ENCODE assay signal across 11 cellular contexts in the genomic region with DNA sequence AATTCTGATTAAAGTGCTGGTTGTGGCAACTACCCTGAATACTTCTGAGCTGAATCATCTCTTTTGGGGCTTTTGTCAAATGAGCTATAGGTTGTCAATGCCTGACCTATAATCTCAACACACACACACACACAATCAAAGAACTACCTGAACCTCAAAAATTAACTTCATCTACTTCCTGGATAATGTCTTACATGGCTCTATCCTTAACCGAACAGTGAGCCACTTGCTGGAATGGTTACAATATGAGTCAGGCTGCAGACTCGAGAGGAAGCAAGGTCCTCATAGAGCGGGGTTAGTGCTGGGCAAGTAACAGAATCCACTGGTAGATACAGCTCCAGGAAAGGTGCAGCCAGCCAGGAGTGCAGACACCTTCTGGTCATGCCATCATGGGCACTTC.
DNase-seq lines count a peak whose midpoint lies in the region; ATAC-seq and TF ChIP-seq lines count a peak whose summit lies in the region.
"Had no signal": no experiment of that assay in that cellular context is flagged by ENCODE, and none has a peak within 500 bp of the region (broad histone marks: within the 10 kb centered on the region; RNA-seq: fewer than 3 reads in every experiment).

No MANE protein-coding gene starts in this region.

- H3K4me3 ChIP-seq in AG04450 (ENCODE audit: low read depth, low read length) (no peak overlapping the region), IMR-90 (ENCODE audit: insufficient read depth, low read depth, low read length) (no peak overlapping the region), colonic mucosa (no peak overlapping the region), mesodermal cell (ENCODE audit: extremely low read depth, insufficient read depth, low read length, poor library complexity, severe bottlenecking) (no peak overlapping the region), neuronal stem cell (ENCODE audit: low read length in 2 of 2) (no peak overlapping the region)

- H3K27me3 ChIP-seq in AG04450 (ENCODE audit: control insufficient read depth, insufficient read depth, low read length) (no peaks in the 10 kb centered on the region), IMR-90 (ENCODE audit: control insufficient read depth, insufficient read depth, low read length) (no peaks in the 10 kb centered on the region), colonic mucosa (no peaks in the 10 kb centered on the region), neuronal stem cell (ENCODE audit: control insufficient read depth in 3 of 3, insufficient read depth in 3 of 3, low read depth in 1 of 3, low read length in 3 of 3) (no peaks in the 10 kb centered on the region)

- BruUV-seq in IMR-90 (replicated peaks; lab: Mats Ljungman, UMichigan): no TSS peak

- peaks cover 10% of the 10 kb centered on the region; the same call in 1 of the 2 replicates for H4K20me1 ChIP-seq in IMR-90 (ENCODE audit: insufficient read depth, low read length)

- no peak overlapping the region for H2AFZ ChIP-seq in IMR-90 (replicated peaks; ENCODE audit: low read length, poor library complexity)
- H2AFZ ChIP-seq in neuronal stem cell (ENCODE audit: low read length): no peak overlapping the region

- H2BK15ac ChIP-seq in IMR-90 (ENCODE audit: low read depth, low read length) (peak overlapping the region; percentile 90; the same call in 2 of the 3 replicates), neuronal stem cell (ENCODE audit: low read length) (no peak overlapping the region)

- no peak for DNase-seq in AG04450 (ENCODE audit: low read depth, low spot score)
- DNase-seq in IMR-90: peak; percentile 89
- DNase-seq in colonic mucosa: no peak
- DNase-seq in neuronal stem cell (ENCODE audit: low spot score): no peak
- DNase-seq in activated naive CD4-positive, alpha-beta T cell treated with anti-CD3 and anti-CD28 coated beads, Interleukin-2, amount 50 U/mL, for 72 hours (ENCODE audit: low spot score in 2 of 2): no peak
- DNase-seq in NCI-H187 treated with DMSO at 0.1 percent for 48 hours (lab: John Stamatoyannopoulos, UW): no peak
- DNase-seq: activated CD4-positive, alpha-beta memory T cell treated with anti-CD3 and anti-CD28 coated beads, Interleukin-2, amount 10 ng/mL, durations not matched to agents 7 days and 5 days; foreskin melanocyte had no signal

- peak; percentile 82 for ATAC-seq in IMR-90 (ENCODE audit: low read depth)
- ATAC-seq in activated naive CD4-positive, alpha-beta T cell treated with anti-CD3 and anti-CD28 coated beads, Interleukin-2, amount 50 U/mL, for 72 hours: no peak
- no peak for ATAC-seq in GM19452 (IDR thresholded peaks at IDR 0.05; ENCODE audit: unreplicated experiment)

- in situ Hi-C loops in IMR-90 (cut with MboI; ENCODE audit: low sequenced_read_pairs): no loop called here

- dilution Hi-C loops in IMR-90 (cut with HindIII; ENCODE audit: low sequenced_read_pairs, unreplicated experiment): no loop called here

- no peak overlapping the region for H3K27ac Mint-ChIP-seq in activated naive CD4-positive, alpha-beta T cell treated with anti-CD3 and anti-CD28 coated beads, Interleukin-2, amount 50 U/mL, for 72 hours
- H3K27ac Mint-ChIP-seq: activated CD4-positive, alpha-beta memory T cell treated with anti-CD3 and anti-CD28 coated beads, Interleukin-2, amount 10 ng/mL, durations not matched to agents 7 days and 5 days; CD14-positive monocyte had no signal

- H4K8ac ChIP-seq in IMR-90 (ENCODE audit: low read depth in 2 of 2, low read length in 2 of 2) (peak overlapping the region; percentile 42 to 95; a peak in 3 of 4 replicates), neuronal stem cell (ENCODE audit: low read depth, low read length) (no peak overlapping the region)

- H3K9ac ChIP-seq in IMR-90 (ENCODE audit: low read depth, low read length) (no peak overlapping the region), colonic mucosa (ENCODE audit: low read depth in 2 of 2, low read length in 2 of 2) (no peak overlapping the region), neuronal stem cell (ENCODE audit: low read depth, low read length, poor library complexity) (no peak overlapping the region)

- H3K18ac ChIP-seq in IMR-90 (ENCODE audit: low read depth, low read length) (peak overlapping the region; percentile 96; the same call in 1 of the 2 replicates), neuronal stem cell (ENCODE audit: low read length) (no peak overlapping the region)

- no peaks in the 10 kb centered on the region for H3K9me3 ChIP-seq in AG04450 (ENCODE audit: control insufficient read depth, insufficient read depth, low read length)
- no peaks in the 10 kb centered on the region for H3K9me3 ChIP-seq in IMR-90 (ENCODE audit: control insufficient read depth, insufficient read depth, low read length)
- H3K9me3 ChIP-seq in colonic mucosa: no peaks in the 10 kb centered on the region
- no peaks in the 10 kb centered on the region for H3K9me3 ChIP-seq in mesodermal cell (ENCODE audit: control insufficient read depth, low read length)
- peaks cover 0 to 10% of the 10 kb centered on the region in 2 donors for H3K9me3 ChIP-seq in neuronal stem cell (replicated peaks in 1 of 2; ENCODE audit: control insufficient read depth in 2 of 2, insufficient read depth in 1 of 2, low read depth in 1 of 2, low read length in 2 of 2)

- intact Hi-C loops in IMR-90 (cut with micrococcal nuclease) (loop anchor here (5.0 kb wide), 1 partner anchor 129 kb away; no protein-coding TSS in a partner anchor), colonic mucosa (cut with DNase I) (no loop called here)

- no peak overlapping the region for H2BK12ac ChIP-seq in neuronal stem cell (ENCODE audit: low read length)

- TF ChIP-seq POLR2A in IMR-90 (IDR thresholded peaks at IDR 0.05; ENCODE audit: low read depth, low read length): no peak

- H3K36me3 Mint-ChIP-seq in activated naive CD4-positive, alpha-beta T cell treated with anti-CD3 and anti-CD28 coated beads, Interleukin-2, amount 50 U/mL, for 72 hours: peaks cover 0 to under 1% of the 10 kb centered on the region in 2 donors
- H3K36me3 Mint-ChIP-seq: CD14-positive monocyte had no signal

- H2AK5ac ChIP-seq in IMR-90 (ENCODE audit: low read depth, low read length): peak overlapping the region; percentile 97
- H2AK5ac ChIP-seq in neuronal stem cell (ENCODE audit: low read depth, low read length): no peak overlapping the region

- H2BK5ac ChIP-seq in IMR-90 (ENCODE audit: low read depth, low read length, poor library complexity, severe bottlenecking): peak overlapping the region; percentile 97
- no peak overlapping the region for H2BK5ac ChIP-seq in neuronal stem cell (ENCODE audit: low read length)

- H3K4me1 ChIP-seq in IMR-90 (ENCODE audit: control insufficient read depth, insufficient read depth, low read length) (peaks cover 26% of the 10 kb centered on the region), colonic mucosa (no peaks in the 10 kb centered on the region), mesodermal cell (ENCODE audit: control insufficient read depth, insufficient read depth, low read length, poor library complexity, severe bottlenecking) (peaks cover 50% of the 10 kb centered on the region), neuronal stem cell (ENCODE audit: control insufficient read depth in 2 of 2, insufficient read depth in 1 of 2, low read depth in 1 of 2, low read length in 2 of 2) (peaks cover 18 to 45% of the 10 kb centered on the region in 2 donors)

- CTCF ChIA-PET in AG04450 (lab: Charles Lee): interaction anchor here (0.7 to 6.6 kb wide), 7 partner anchors 15 to 150 kb away, joined by 3 to 56 read pairs (median 4); no protein-coding TSS in a partner anchor
- CTCF ChIA-PET in IMR-90 (lab: Yijun Ruan, JAX): interaction anchor here (1.9 kb wide), 1 partner anchor 44 kb away, joined by 4 read pairs; no protein-coding TSS in a partner anchor

- no peaks in the 10 kb centered on the region for H3K36me3 ChIP-seq in IMR-90 (ENCODE audit: control insufficient read depth, insufficient read depth, low read length)
- no peaks in the 10 kb centered on the region for H3K36me3 ChIP-seq in colonic mucosa
- H3K36me3 ChIP-seq in mesodermal cell (ENCODE audit: control insufficient read depth, insufficient read depth, low read length): no peaks in the 10 kb centered on the region
- peaks cover 0 to 1% of the 10 kb centered on the region in 2 donors for H3K36me3 ChIP-seq in neuronal stem cell (replicated peaks in 1 of 2; ENCODE audit: control insufficient read depth in 2 of 2, insufficient read depth in 2 of 2, low read length in 2 of 2)

- H2AK9ac ChIP-seq in IMR-90 (replicated peaks; ENCODE audit: low read depth, low read length, poor library complexity): no peak overlapping the region

- H2BK20ac ChIP-seq in IMR-90 (ENCODE audit: low read depth, low read length): peak overlapping the region; percentile 98

- POLR2A ChIA-PET in AG04450 (lab: Yijun Ruan, JAX): interaction anchor here (1.3 to 1.6 kb wide), 2 partner anchors 130 to 131 kb away, joined by 3 to 4 read pairs; no protein-coding TSS in a partner anchor
- POLR2A ChIA-PET in IMR-90 (lab: Charles Lee; ENCODE audit: unreplicated experiment): interaction anchor here (0.7 kb wide), 1 partner anchor 138 kb away, joined by 3 read pairs; no protein-coding TSS in a partner anchor

- peak overlapping the region; percentile 88 for H3K4me2 ChIP-seq in IMR-90 (ENCODE audit: low read depth, low read length)
- no peak overlapping the region for H3K4me2 ChIP-seq in neuronal stem cell (ENCODE audit: insufficient read depth, low read length, poor library complexity, severe bottlenecking)

- H3K27ac ChIP-seq in AG04450 (ENCODE audit: low read depth, low read length) (peak overlapping the region; percentile 50), IMR-90 (ENCODE audit: insufficient read depth, low read length) (peak overlapping the region; percentile 85), colonic mucosa (peak overlapping the region; percentile 14), mesodermal cell (ENCODE audit: low read depth, low read length, severe bottlenecking) (peak overlapping the region; percentile 7), neuronal stem cell (replicated peaks; ENCODE audit: low read length) (no peak overlapping the region)

- H3K56ac ChIP-seq in IMR-90 (ENCODE audit: extremely low read depth, insufficient read depth, low read length): peak overlapping the region; percentile 65

- H3K9me3 Mint-ChIP-seq in activated naive CD4-positive, alpha-beta T cell treated with anti-CD3 and anti-CD28 coated beads, Interleukin-2, amount 50 U/mL, for 72 hours: no peaks in the 10 kb centered on the region
- H3K9me3 Mint-ChIP-seq: activated CD4-positive, alpha-beta memory T cell treated with anti-CD3 and anti-CD28 coated beads, Interleukin-2, amount 10 ng/mL, durations not matched to agents 7 days and 5 days had no signal

- H3K9me1 ChIP-seq in IMR-90 (ENCODE audit: insufficient read depth, low read length): peaks cover 11% of the 10 kb centered on the region

- H3K4ac ChIP-seq in IMR-90 (ENCODE audit: low read depth, low read length) (peak overlapping the region; percentile 70), neuronal stem cell (ENCODE audit: low read length) (no peak overlapping the region)

- peak overlapping the region; percentile 95; the same call in 1 of the 2 replicates for H4K5ac ChIP-seq in IMR-90 (ENCODE audit: low read depth, low read length)

- H3K79me1 ChIP-seq in IMR-90 (ENCODE audit: low read depth in 1 of 2, low read length in 2 of 2): peaks cover 14 to 58% of the 10 kb centered on the region in 2 experiments
- peaks cover 3% of the 10 kb centered on the region for H3K79me1 ChIP-seq in neuronal stem cell (ENCODE audit: low read depth, low read length)

- peak overlapping the region; percentile 98 for H2BK120ac ChIP-seq in IMR-90 (ENCODE audit: low read depth, low read length)
- H2BK120ac ChIP-seq in neuronal stem cell (ENCODE audit: low read depth, low read length): no peak overlapping the region

- peak overlapping the region; percentile 97; the same call in 1 of the 2 replicates for H3K14ac ChIP-seq in IMR-90 (replicated peaks; ENCODE audit: low read depth, low read length)
- H3K14ac ChIP-seq in neuronal stem cell (ENCODE audit: low read length): no peak overlapping the region

- H3K23ac ChIP-seq in IMR-90 (ENCODE audit: low read depth, low read length) (peak overlapping the region; percentile 97), neuronal stem cell (ENCODE audit: low read depth, low read length, poor library complexity) (no peak overlapping the region)

- WGBS in IMR-90 (ENCODE audit: extremely low coverage in 2 of 2, insufficient read length in 1 of 2), 2 experiments: 0% methylated on average over 2 of the region's 3 CpGs; no CpG with 5 or more reads in 1 of the 2 experiments
- WGBS in mesodermal cell (ENCODE audit: insufficient coverage in 2 of 2), 2 experiments: 56 to 58% methylated on average over 3 of the region's 3 CpGs
- no CpG with 5 or more reads among the region's 3 CpGs for WGBS in neuronal stem cell (ENCODE audit: extremely low coverage in 2 of 2, insufficient read length in 2 of 2, insufficient replicate concordance in 1 of 2), 2 donors

- H4K91ac ChIP-seq in IMR-90 (ENCODE audit: insufficient read depth, low read depth, low read length) (peak overlapping the region; percentile 91), neuronal stem cell (ENCODE audit: low read depth, low read length, poor library complexity) (no peak overlapping the region)

- no peak for TF ChIP-seq CTCF in AG04450 (IDR thresholded peaks at IDR 0.05; ENCODE audit: low read depth, low read length)
- TF ChIP-seq CTCF in IMR-90 (conservative IDR thresholded peaks at IDR 0.05; ENCODE audit: low read depth, low read length): no peak
- no peak for TF ChIP-seq CTCF in colonic mucosa (IDR thresholded peaks at IDR 0.05)

- no peak for TF ChIP-seq RAD21 in IMR-90 (IDR thresholded peaks at IDR 0.05; ENCODE audit: low read length)
